ENCODE assay signal across 28 cellular contexts in the genomic region with DNA sequence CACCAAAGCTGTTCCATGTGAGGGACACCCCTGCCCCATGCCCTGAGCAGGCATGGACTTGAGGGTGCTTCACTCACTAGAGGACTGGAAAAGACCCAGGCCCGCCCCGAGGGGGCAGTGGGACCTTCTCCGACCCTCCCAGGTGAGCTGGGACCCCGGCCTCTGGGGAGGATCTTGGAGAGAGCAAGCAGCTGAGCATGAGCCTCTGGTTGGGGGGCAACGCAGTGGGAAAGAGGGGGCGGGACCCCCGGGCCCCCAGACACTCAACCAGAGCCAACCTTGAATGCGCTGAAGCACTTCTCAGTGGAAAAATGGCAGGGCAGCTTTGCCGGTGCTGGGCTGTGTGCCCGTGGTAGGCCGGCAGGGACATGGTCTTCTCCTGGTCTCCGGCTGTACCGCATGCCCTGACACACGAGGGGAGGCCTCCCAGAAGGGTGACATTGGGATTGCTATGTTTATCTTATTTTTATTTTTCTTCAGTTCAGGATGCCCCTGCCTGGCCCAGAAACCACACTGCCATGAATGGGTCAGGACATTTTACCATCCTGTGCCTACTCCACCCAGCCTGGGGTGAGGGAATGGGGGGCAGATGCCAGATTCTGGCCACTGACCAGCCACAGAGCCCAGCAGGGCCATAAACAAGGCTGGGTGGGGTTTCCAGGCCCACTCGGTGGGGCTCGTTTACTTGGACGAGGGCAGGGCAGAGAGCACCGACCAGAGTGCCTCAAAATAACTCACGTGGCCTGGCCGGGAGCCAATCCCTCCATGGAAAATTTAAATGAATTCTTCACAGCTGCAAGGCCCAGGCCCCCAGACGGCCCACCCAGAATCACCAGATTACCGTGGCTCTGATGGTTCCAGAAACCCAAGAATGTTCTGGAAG. TPM values are rescaled to one million over a fixed set of nuclear protein-coding genes. Genes with fewer than 3 reads are reported as not detected.
"Had no signal": no experiment of that assay in that cellular context is flagged by ENCODE, and none has a peak within 500 bp of the region (broad histone marks: within the 10 kb centered on the region; RNA-seq: fewer than 3 reads in every experiment).

No MANE protein-coding gene starts in this region.

- H3K9me3 Mint-ChIP-seq: activated CD8-positive, alpha-beta T cell treated with anti-CD3 and anti-CD28 coated beads for 36 hours; activated naive CD4-positive, alpha-beta T cell treated with anti-CD3 and anti-CD28 coated beads, Interleukin-2, amount 50 U/mL, for 24 hours; activated T-cell treated with anti-CD3 and anti-CD28 coated beads, Interleukin-2, amount 50 U/mL, for 4 hours; activated T-helper 2 cell treated with anti-CD3 and anti-CD28 coated beads, Interferon-gamma antibody, Interleukin-2, Interleukin-4, amounts not matched to agents 10 μg/mL and 5 μg/mL and 100 μg/mL, durations not matched to agents 14 hours and 24 hours and 36 hours; central memory CD8-positive, alpha-beta T cell; natural killer cell; stimulated activated effector memory CD8-positive, alpha-beta T cell treated with anti-CD3 and anti-CD28 coated beads, Interleukin-12 subunit alpha, Interleukin-12 subunit beta, amount 100 ng/mL, for 72 hours; T-helper 1 cell treated with Interleukin-12 subunit alpha and Interleukin-12 subunit beta and Interleukin-4 antibody, amounts not matched to agents 30 μg/mL and 1 μg/mL, for 36 hours had no signal

- H3K27me3 Mint-ChIP-seq: activated CD8-positive, alpha-beta T cell treated with anti-CD3 and anti-CD28 coated beads for 36 hours; activated naive CD4-positive, alpha-beta T cell treated with anti-CD3 and anti-CD28 coated beads, Interleukin-2, amount 50 U/mL, for 24 hours; central memory CD8-positive, alpha-beta T cell had no signal

- H3K27me3 ChIP-seq: breast epithelium, right lobe of liver, stomach, suprapubic skin, tibial nerve had no signal

- H3K4me1 ChIP-seq: breast epithelium, right lobe of liver had no signal

- ATAC-seq: activated CD4-positive, CD25-positive, alpha-beta regulatory T cell treated with anti-CD3 and anti-CD28 coated beads, Interleukin-2, amount 50 U/mL, for 24 hours; activated CD8-positive, alpha-beta T cell treated with anti-CD3 and anti-CD28 coated beads for 36 hours; activated T-cell treated with anti-CD3 and anti-CD28 coated beads, Interleukin-2, amount 50 U/mL, for 4 hours; left colon; natural killer cell; right lobe of liver; stimulated activated effector memory CD8-positive, alpha-beta T cell treated with anti-CD3 and anti-CD28 coated beads, Interleukin-12 subunit alpha, Interleukin-12 subunit beta, amount 100 ng/mL, for 72 hours had no signal

- H3K36me3 Mint-ChIP-seq: activated naive CD4-positive, alpha-beta T cell treated with anti-CD3 and anti-CD28 coated beads, Interleukin-2, amount 50 U/mL, for 24 hours; natural killer cell had no signal

- H3K4me3 ChIP-seq: breast epithelium, right lobe of liver, skin epidermis, stomach, suprapubic skin, tibial nerve had no signal

- H3K27ac ChIP-seq: right lobe of liver, skin epidermis, stomach, suprapubic skin, tibial nerve, WERI-Rb-1 had no signal

- H3K27ac Mint-ChIP-seq: activated CD8-positive, alpha-beta T cell treated with anti-CD3 and anti-CD28 coated beads for 36 hours; activated naive CD4-positive, alpha-beta T cell treated with anti-CD3 and anti-CD28 coated beads, Interleukin-2, amount 50 U/mL, for 24 hours; activated T-helper 2 cell treated with anti-CD3 and anti-CD28 coated beads, Interferon-gamma antibody, Interleukin-2, Interleukin-4, amounts not matched to agents 10 μg/mL and 5 μg/mL and 100 μg/mL, durations not matched to agents 14 hours and 24 hours and 36 hours; progenitor cell of endocrine pancreas; T-helper 1 cell treated with Interleukin-12 subunit alpha and Interleukin-12 subunit beta and Interleukin-4 antibody, amounts not matched to agents 30 μg/mL and 1 μg/mL, for 36 hours had no signal

- DNase-seq: activated CD4-positive, alpha-beta T cell treated with anti-CD3 and anti-CD28 coated beads, Interleukin-2, amount 50 U/mL, for 1 hour; activated CD8-positive, alpha-beta T cell treated with anti-CD3 and anti-CD28 coated beads for 36 hours; activated T-cell treated with anti-CD3 and anti-CD28 coated beads, Interleukin-2, amount 50 U/mL, for 4 hours; effector CD8-positive, alpha-beta T cell; glutamatergic neuron; left colon; midbrain; natural killer cell; stimulated activated CD4-positive, alpha-beta T cell treated with anti-CD3 and anti-CD28 coated beads, Interleukin-12 subunit alpha, Interleukin-12 subunit beta, amount 100 ng/mL, for 4 hours; stimulated activated CD4-positive, alpha-beta T cell treated with anti-CD3 and anti-CD28 coated beads, Interleukin-4, amount 100 ng/mL, for 24 hours; stomach; T-helper 9 cell; WERI-Rb-1 had no signal

- H3K9me3 ChIP-seq: breast epithelium, right lobe of liver, stomach, suprapubic skin, tibial nerve had no signal

- H3K4me3 Mint-ChIP-seq: activated CD8-positive, alpha-beta T cell treated with anti-CD3 and anti-CD28 coated beads for 36 hours; activated naive CD4-positive, alpha-beta T cell treated with anti-CD3 and anti-CD28 coated beads, Interleukin-2, amount 50 U/mL, for 24 hours; activated T-cell treated with anti-CD3 and anti-CD28 coated beads, Interleukin-2, amount 50 U/mL, for 4 hours; central memory CD8-positive, alpha-beta T cell; natural killer cell; stimulated activated effector memory CD8-positive, alpha-beta T cell treated with anti-CD3 and anti-CD28 coated beads, Interleukin-12 subunit alpha, Interleukin-12 subunit beta, amount 100 ng/mL, for 72 hours; T-helper 1 cell treated with Interleukin-12 subunit alpha and Interleukin-12 subunit beta and Interleukin-4 antibody, amounts not matched to agents 30 μg/mL and 1 μg/mL, for 36 hours had no signal

- H3K36me3 ChIP-seq: breast epithelium, right lobe of liver, stomach, suprapubic skin, tibial nerve, WERI-Rb-1 had no signal

RNA-seq across cellular contexts. Expression of gene LAPTM5, which starts 17.2 kb away (rescaled TPM):
- total RNA-seq: osteocyte, progenitor cell of endocrine pancreas, renal cortical epithelial cell had no signal

RNA-seq across cellular contexts. Expression of gene MATN1, which starts 51.4 kb away (rescaled TPM):
- total RNA-seq: breast epithelium, epithelial cell of proximal tubule, left colon, renal cortical epithelial cell, right lobe of liver, tibial nerve had no signal
